In the genomic region with DNA sequence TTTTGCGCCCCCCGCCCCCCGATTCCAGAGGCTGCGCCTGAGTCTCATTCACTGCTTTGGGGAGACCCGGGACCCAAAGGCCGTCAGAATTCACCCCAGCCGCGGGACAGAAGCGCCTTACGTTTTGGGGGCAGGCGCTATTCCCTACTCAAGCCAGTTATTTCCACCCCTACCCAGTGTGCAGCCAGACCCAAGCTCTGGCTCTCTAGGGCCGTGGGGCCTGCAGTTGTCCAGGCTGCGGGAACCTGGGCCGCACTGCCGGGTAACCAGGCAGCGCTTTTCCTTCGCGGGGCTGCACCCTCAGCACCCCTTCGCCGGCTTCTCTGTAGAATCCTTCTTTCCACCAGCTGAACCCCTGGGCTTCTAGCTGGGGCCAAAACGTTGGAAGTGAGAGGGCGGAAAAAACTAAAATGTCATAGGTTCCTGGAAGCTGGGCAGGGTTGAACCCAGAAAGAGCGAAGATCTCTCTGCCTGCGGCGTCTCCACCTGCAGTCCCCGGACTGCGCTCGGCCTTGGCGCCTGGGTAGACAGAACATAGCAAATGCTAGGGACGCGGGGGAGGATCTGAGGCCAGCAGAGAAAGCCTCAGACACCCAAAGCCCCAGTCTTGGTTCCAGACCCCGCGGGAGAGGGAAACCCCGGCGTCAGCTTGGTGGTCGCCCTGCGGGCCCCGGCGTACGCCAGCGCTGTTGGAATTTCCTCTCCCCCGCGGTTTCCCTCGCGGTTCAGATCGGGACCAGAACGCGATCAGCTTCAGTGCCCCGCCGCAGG, we compare ENCODE assay signal across 15 cellular contexts. TPM values are rescaled to one million over a fixed set of nuclear protein-coding genes. Genes with fewer than 3 reads are reported as not detected.
DNase-seq lines count a peak whose midpoint lies in the region; ATAC-seq and TF ChIP-seq lines count a peak whose summit lies in the region.
"Had no signal": no experiment of that assay in that cellular context is flagged by ENCODE, and none has a peak within 500 bp of the region (broad histone marks: within the 10 kb centered on the region; RNA-seq: fewer than 3 reads in every experiment).

No MANE protein-coding gene starts in this region.

- DNase-seq in GM23338 (ENCODE audit: low spot score) (peak; percentile 65), iPS-NIHi11 (ENCODE audit: low spot score) (peak; percentile 41), BE2C (no peak), mucosa of descending colon (no peak), NCI-H524 treated with DMSO at 0.1 percent for 48 hours (lab: John Stamatoyannopoulos, UW) (no peak)
- no peak for DNase-seq in activated T-helper 1 cell treated with anti-CD3 and anti-CD28 coated beads, Interleukin-12 subunit alpha, Interleukin-12 subunit beta, Interleukin-2, Interleukin-4 antibody, amounts not matched to agents 30 ng/mL and 10 ng/mL and 1 ng/mL, durations not matched to agents 14 hours and 24 hours and 36 hours (ENCODE audit: low spot score)
- DNase-seq: activated CD4-positive, alpha-beta T cell treated with anti-CD3 and anti-CD28 coated beads, Interleukin-2, amount 50 U/mL, for 1 hour; activated naive CD8-positive, alpha-beta T cell treated with anti-CD3 and anti-CD28 coated beads, Interleukin-2, amount 50 U/mL, for 24 hours; activated T-cell treated with anti-CD3 and anti-CD28 coated beads, Interleukin-2, amount 50 U/mL, for 4 hours; C1 segment of cervical spinal cord; DMS153; NCI-H2029; NCI-H510A treated with DMSO at 0.1 percent for 48 hours had no signal

- 0 out of 2 replicates have a peak overlapping the region, but pooled peaks have one; percentile 47 for H2AFZ ChIP-seq in GM23338

- peaks cover 8% of the 10 kb centered on the region; the same call in 1 of the 2 replicates for H3F3A ChIP-seq in GM23338 (replicated peaks; ENCODE audit: low read depth)

- H3K9ac ChIP-seq in skeletal muscle satellite cell (ENCODE audit: low read depth, low read length) = peak overlapping the region; percentile 20

- H3K36me3 ChIP-seq in GM23338 (ENCODE audit: insufficient read depth) = no peaks in the 10 kb centered on the region
- peaks cover 5% of the 10 kb centered on the region for H3K36me3 ChIP-seq in skeletal muscle satellite cell (ENCODE audit: insufficient read depth, low read length)
- peaks cover 5% of the 10 kb centered on the region for H3K36me3 ChIP-seq in BE2C
- H3K36me3 ChIP-seq in mucosa of descending colon (ENCODE audit: low read depth) = no peaks in the 10 kb centered on the region

- peaks cover 11% of the 10 kb centered on the region for H4K20me1 ChIP-seq in GM23338 (replicated peaks; ENCODE audit: insufficient read depth)

- peaks cover 52% of the 10 kb centered on the region for H3K4me1 Mint-ChIP-seq in GM23338
- H3K4me1 Mint-ChIP-seq in activated T-helper 1 cell treated with anti-CD3 and anti-CD28 coated beads, Interleukin-12 subunit alpha, Interleukin-12 subunit beta, Interleukin-2, Interleukin-4 antibody, amounts not matched to agents 30 ng/mL and 10 ng/mL and 1 ng/mL, durations not matched to agents 14 hours and 24 hours and 36 hours (ENCODE audit: low read depth) = no peaks in the 10 kb centered on the region

- no peak overlapping the region for H3K27ac ChIP-seq in GM23338 (ENCODE audit: low read depth)

- intact Hi-C loops in activated T-helper 1 cell treated with anti-CD3 and anti-CD28 coated beads, Interleukin-12 subunit alpha, Interleukin-12 subunit beta, Interleukin-2, Interleukin-4 antibody, amounts not matched to agents 30 ng/mL and 10 ng/mL and 1 ng/mL, durations not matched to agents 14 hours and 24 hours and 36 hours (cut with micrococcal nuclease) = loop anchor here (2.0 to 5.0 kb wide), 4 partner anchors 27 to 1198 kb away; no protein-coding TSS in a partner anchor
- intact Hi-C loops in mucosa of descending colon (cut with DNase I, micrococcal nuclease) = no loop called here

- H3K27me3 ChIP-seq in GM23338 (ENCODE audit: insufficient read depth) (peaks cover 78% of the 10 kb centered on the region), skeletal muscle satellite cell (ENCODE audit: control insufficient read depth, insufficient read depth, low read length) (no peaks in the 10 kb centered on the region), BE2C (no peaks in the 10 kb centered on the region)

- no peaks in the 10 kb centered on the region for H3K79me2 ChIP-seq in GM23338 (replicated peaks; ENCODE audit: insufficient read depth)

- H3K4me1 ChIP-seq in GM23338 (ENCODE audit: insufficient read depth) (peaks cover 57% of the 10 kb centered on the region), skeletal muscle satellite cell (ENCODE audit: control insufficient read depth, insufficient read depth, low read length) (peaks cover 50% of the 10 kb centered on the region), BE2C (peaks cover 18% of the 10 kb centered on the region), mucosa of descending colon (ENCODE audit: low read depth) (peaks cover 3% of the 10 kb centered on the region)

- H3K4me3 ChIP-seq in GM23338 (peak overlapping the region; percentile 53), skeletal muscle satellite cell (ENCODE audit: low read length) (no peak overlapping the region), BE2C (ENCODE audit: low read depth, low read length) (no peak overlapping the region), mucosa of descending colon (no peak overlapping the region)

- H3K9me3 ChIP-seq in skeletal muscle satellite cell (replicated peaks; ENCODE audit: low read length) = no peaks in the 10 kb centered on the region
- H3K9me3 ChIP-seq in BE2C = no peaks in the 10 kb centered on the region
- H3K9me3 ChIP-seq in mucosa of descending colon = no peaks in the 10 kb centered on the region

- TF ChIP-seq CTCF in GM23338 (conservative IDR thresholded peaks at IDR 0.05; ENCODE audit: low read depth in 2 of 2) (no peak), BE2C (IDR thresholded peaks at IDR 0.05; ENCODE audit: low read depth, low read length) (no peak), mucosa of descending colon (IDR thresholded peaks at IDR 0.05) (no peak)

- peak; percentile 16 for ATAC-seq in GM23338
- ATAC-seq in mucosa of descending colon = no peak
- ATAC-seq: activated naive CD8-positive, alpha-beta T cell treated with anti-CD3 and anti-CD28 coated beads, Interleukin-2, amount 50 U/mL, for 24 hours; activated T-cell treated with anti-CD3 and anti-CD28 coated beads, Interleukin-2, amount 50 U/mL, for 4 hours had no signal

- H3K4me3 Mint-ChIP-seq in GM23338 = peak overlapping the region; percentile 50; the same call in 2 of the 3 replicates
- H3K4me3 Mint-ChIP-seq in activated T-helper 1 cell treated with anti-CD3 and anti-CD28 coated beads, Interleukin-12 subunit alpha, Interleukin-12 subunit beta, Interleukin-2, Interleukin-4 antibody, amounts not matched to agents 30 ng/mL and 10 ng/mL and 1 ng/mL, durations not matched to agents 14 hours and 24 hours and 36 hours = no peak overlapping the region
- H3K4me3 Mint-ChIP-seq: activated naive CD8-positive, alpha-beta T cell treated with anti-CD3 and anti-CD28 coated beads, Interleukin-2, amount 50 U/mL, for 24 hours; activated T-cell treated with anti-CD3 and anti-CD28 coated beads, Interleukin-2, amount 50 U/mL, for 4 hours had no signal

- H3K9me3 Mint-ChIP-seq in GM23338 = no peaks in the 10 kb centered on the region
- H3K9me3 Mint-ChIP-seq in activated T-helper 1 cell treated with anti-CD3 and anti-CD28 coated beads, Interleukin-12 subunit alpha, Interleukin-12 subunit beta, Interleukin-2, Interleukin-4 antibody, amounts not matched to agents 30 ng/mL and 10 ng/mL and 1 ng/mL, durations not matched to agents 14 hours and 24 hours and 36 hours = no peaks in the 10 kb centered on the region
- H3K9me3 Mint-ChIP-seq: activated naive CD8-positive, alpha-beta T cell treated with anti-CD3 and anti-CD28 coated beads, Interleukin-2, amount 50 U/mL, for 24 hours; activated T-cell treated with anti-CD3 and anti-CD28 coated beads, Interleukin-2, amount 50 U/mL, for 4 hours had no signal

- no peaks in the 10 kb centered on the region for H3K9me2 ChIP-seq in GM23338 (ENCODE audit: insufficient read depth)

- H3K27ac Mint-ChIP-seq in GM23338 = no peak overlapping the region
- peak overlapping the region; percentile 48 for H3K27ac Mint-ChIP-seq in activated T-helper 1 cell treated with anti-CD3 and anti-CD28 coated beads, Interleukin-12 subunit alpha, Interleukin-12 subunit beta, Interleukin-2, Interleukin-4 antibody, amounts not matched to agents 30 ng/mL and 10 ng/mL and 1 ng/mL, durations not matched to agents 14 hours and 24 hours and 36 hours
- H3K27ac Mint-ChIP-seq: activated naive CD8-positive, alpha-beta T cell treated with anti-CD3 and anti-CD28 coated beads, Interleukin-2, amount 50 U/mL, for 24 hours had no signal

- H3K36me3 Mint-ChIP-seq in GM23338 (ENCODE audit: low read depth) = no peaks in the 10 kb centered on the region
- H3K36me3 Mint-ChIP-seq in activated T-helper 1 cell treated with anti-CD3 and anti-CD28 coated beads, Interleukin-12 subunit alpha, Interleukin-12 subunit beta, Interleukin-2, Interleukin-4 antibody, amounts not matched to agents 30 ng/mL and 10 ng/mL and 1 ng/mL, durations not matched to agents 14 hours and 24 hours and 36 hours (ENCODE audit: low read depth) = no peaks in the 10 kb centered on the region

- peaks cover 79% of the 10 kb centered on the region for H3K27me3 Mint-ChIP-seq in GM23338 (ENCODE audit: insufficient read depth, low read depth, poor library complexity)
- H3K27me3 Mint-ChIP-seq in activated T-helper 1 cell treated with anti-CD3 and anti-CD28 coated beads, Interleukin-12 subunit alpha, Interleukin-12 subunit beta, Interleukin-2, Interleukin-4 antibody, amounts not matched to agents 30 ng/mL and 10 ng/mL and 1 ng/mL, durations not matched to agents 14 hours and 24 hours and 36 hours (ENCODE audit: insufficient read depth) = peaks cover 58% of the 10 kb centered on the region

- H3K4me2 ChIP-seq in GM23338 (peak overlapping the region; percentile 85), skeletal muscle satellite cell (ENCODE audit: low read length) (peak overlapping the region; percentile 33)

TF ChIP-seq in GM23338, 12 proteins besides CTCF, POLR2A, EP300 and RAD21 (continues in another document):
- peak; percentile 98 for TF ChIP-seq EZH2 (IDR thresholded peaks at IDR 0.05; ENCODE audit: low read depth, unreplicated experiment)
- TF ChIP-seq EZH2phosphoT487 (IDR thresholded peaks at IDR 0.05; ENCODE audit: unreplicated experiment) = peak; percentile 86

RNA-seq across cellular contexts. Expression of gene TBX3, which starts 18.4 kb away (rescaled TPM):
- total RNA-seq in GM23338 (2014; rRNA removed; shearing (Covaris generic)) = 0.24 and 0.35 TPM in 2 replicates
- 0.18 and 0.33 TPM in 2 replicates for polyA plus RNA-seq in GM23338 (2016; fragmentation: Nextera tagmentation; extraction: Ambion mirVana)
- not detected in 2 replicates for total RNA-seq in activated T-helper 1 cell treated with anti-CD3 and anti-CD28 coated beads, Interleukin-12 subunit alpha, Interleukin-12 subunit beta, Interleukin-2, Interleukin-4 antibody, amounts not matched to agents 30 ng/mL and 10 ng/mL and 1 ng/mL, durations not matched to agents 14 hours and 24 hours and 36 hours
- total RNA-seq in skeletal muscle satellite cell (2012; rRNA removed) = 68.1 and 69.0 TPM in 2 replicates
- polyA plus RNA-seq in BE2C (2012; ENCODE audit: insufficient read depth, insufficient read length, low read depth) = 60.5 TPM
- 10 to 100 TPM in 2 of 3 donors, 1 to 10 TPM in 1; 8.1 to 13.9 (median 10.8) TPM for total RNA-seq in mucosa of descending colon
- total RNA-seq: OCI-LY7 had no signal

Comparison
In these comparisons a context has a peak if more than half of its experiments do, and no peak if none do; other contexts are left out.
1. DNase-seq: peak in GM23338 (single experiment) and iPS-NIHi11 (single experiment); none in activated T-helper 1 cell treated with anti-CD3 and anti-CD28 coated beads, Interleukin-12 subunit alpha, Interleukin-12 subunit beta, Interleukin-2, Interleukin-4 antibody, amounts not matched to agents 30 ng/mL and 10 ng/mL and 1 ng/mL, durations not matched to agents 14 hours and 24 hours and 36 hours (single experiment), BE2C (single experiment), mucosa of descending colon (0 of 3) and NCI-H524 treated with DMSO at 0.1 percent for 48 hours (single experiment).